8 cellular contexts compared by ENCODE assay signal in genomic region chr10:5089869-5090268, GRCh38. TPM values are rescaled to one million over a fixed set of nuclear protein-coding genes. Genes with fewer than 3 reads are reported as not detected.
DNase-seq lines count a peak whose midpoint lies in the region; ATAC-seq and TF ChIP-seq lines count a peak whose summit lies in the region.
"Had no signal": no experiment of that assay in that cellular context is flagged by ENCODE, and none has a peak within 500 bp of the region (broad histone marks: within the 10 kb centered on the region; RNA-seq: fewer than 3 reads in every experiment).

No MANE protein-coding gene starts in this region.

- H3K27me3 ChIP-seq in naive thymus-derived CD4-positive, alpha-beta T cell (ENCODE audit: control insufficient read depth in 2 of 2, insufficient read depth in 2 of 2, low read length in 2 of 2), result no peaks in the 10 kb centered on the region

- H3K9me3 ChIP-seq in naive thymus-derived CD4-positive, alpha-beta T cell (ENCODE audit: control insufficient read depth in 2 of 3, low read length in 3 of 3), result no peaks in the 10 kb centered on the region

- intact Hi-C loops in activated CD8-positive, alpha-beta T cell treated with anti-CD3 and anti-CD28 coated beads for 36 hours (cut with micrococcal nuclease), result no loop called here
- intact Hi-C loops in naive thymus-derived CD4-positive, alpha-beta T cell (cut with micrococcal nuclease), result loop anchor here (1.0 to 5.0 kb wide), 7 partner anchors 193 to 344 kb away; no protein-coding TSS in a partner anchor

- no peak overlapping the region for H3K27ac Mint-ChIP-seq in activated CD8-positive, alpha-beta T cell treated with anti-CD3 and anti-CD28 coated beads for 36 hours
- no peak overlapping the region for H3K27ac Mint-ChIP-seq in naive thymus-derived CD4-positive, alpha-beta T cell

- CTCF ChIA-PET in activated CD8-positive, alpha-beta T cell treated with anti-CD3 and anti-CD28 coated beads for 36 hours (lab: Charles Lee), result interaction anchor here (0.9 to 1.4 kb wide), 5 partner anchors 10 to 345 kb away, joined by 3 to 4 read pairs (median 4); no protein-coding TSS in a partner anchor
- CTCF ChIA-PET in naive thymus-derived CD4-positive, alpha-beta T cell (lab: Charles Lee), result interaction anchor here (0.9 kb wide), 1 partner anchor 294 kb away, joined by 3 read pairs; no protein-coding TSS in a partner anchor

- peaks cover 3% of the 10 kb centered on the region for H3K27me3 Mint-ChIP-seq in activated CD8-positive, alpha-beta T cell treated with anti-CD3 and anti-CD28 coated beads for 36 hours
- H3K27me3 Mint-ChIP-seq in naive thymus-derived CD4-positive, alpha-beta T cell, result peaks cover 11 to 32% (median 28%) of the 10 kb centered on the region in 5 donors

- H3K4me3 ChIP-seq in GM12875 (ENCODE audit: low read depth, low read length), result no peak overlapping the region
- H3K4me3 ChIP-seq in naive thymus-derived CD4-positive, alpha-beta T cell (ENCODE audit: low read length), result no peak overlapping the region

- no peaks in the 10 kb centered on the region for H3K4me1 ChIP-seq in naive thymus-derived CD4-positive, alpha-beta T cell (ENCODE audit: control insufficient read depth in 2 of 2, insufficient read depth in 2 of 2, low read length in 2 of 2)

- no peaks in the 10 kb centered on the region for H3K36me3 ChIP-seq in naive thymus-derived CD4-positive, alpha-beta T cell (ENCODE audit: control insufficient read depth in 2 of 3, insufficient read depth in 3 of 3, low read length in 3 of 3)

- H3K9me3 Mint-ChIP-seq in activated CD8-positive, alpha-beta T cell treated with anti-CD3 and anti-CD28 coated beads for 36 hours, result peaks cover 3% of the 10 kb centered on the region
- peaks cover 0 to 26% (median 10%) of the 10 kb centered on the region in 11 donors for H3K9me3 Mint-ChIP-seq in naive thymus-derived CD4-positive, alpha-beta T cell

- H3K36me3 Mint-ChIP-seq in activated CD8-positive, alpha-beta T cell treated with anti-CD3 and anti-CD28 coated beads for 36 hours (ENCODE audit: low read depth), result no peaks in the 10 kb centered on the region
- H3K36me3 Mint-ChIP-seq in naive thymus-derived CD4-positive, alpha-beta T cell, result peaks cover 0 to 19% (median 0%) of the 10 kb centered on the region in 5 donors

- no peak overlapping the region for H3K4me3 Mint-ChIP-seq in activated CD8-positive, alpha-beta T cell treated with anti-CD3 and anti-CD28 coated beads for 36 hours
- H3K4me3 Mint-ChIP-seq in naive thymus-derived CD4-positive, alpha-beta T cell, result no peak overlapping the region

- peaks cover 4% of the 10 kb centered on the region for H3K4me1 Mint-ChIP-seq in activated CD8-positive, alpha-beta T cell treated with anti-CD3 and anti-CD28 coated beads for 36 hours (ENCODE audit: low read depth)
- H3K4me1 Mint-ChIP-seq in naive thymus-derived CD4-positive, alpha-beta T cell, result peaks cover 0 to 9% (median 4%) of the 10 kb centered on the region in 7 donors

- peak; percentile 8 for DNase-seq in activated CD8-positive, alpha-beta T cell treated with anti-CD3 and anti-CD28 coated beads for 36 hours
- DNase-seq in naive thymus-derived CD4-positive, alpha-beta T cell, result peak in 5 of 9 donors; percentile 4 to 34 (median 7)
- DNase-seq in OCI-M2 (lab: John Stamatoyannopoulos, UW; ENCODE audit: unreplicated experiment) (no peak), HuH-7 (ENCODE audit: low spot score) (no peak), NCI-H2081 (lab: John Stamatoyannopoulos, UW) (no peak)
- DNase-seq: hypothalamus had no signal

- H3K27ac ChIP-seq in naive thymus-derived CD4-positive, alpha-beta T cell (ENCODE audit: low read depth, low read length), result no peak overlapping the region

- peak; percentile 64 for ATAC-seq in activated CD8-positive, alpha-beta T cell treated with anti-CD3 and anti-CD28 coated beads for 36 hours
- ATAC-seq in naive thymus-derived CD4-positive, alpha-beta T cell, result peak; percentile 59

- POLR2A ChIA-PET in activated CD8-positive, alpha-beta T cell treated with anti-CD3 and anti-CD28 coated beads for 36 hours (lab: Charles Lee), result no interaction called here
- POLR2A ChIA-PET in naive thymus-derived CD4-positive, alpha-beta T cell (lab: Charles Lee), result no interaction called here

- TF ChIP-seq CTCF in GM12875 (IDR thresholded peaks at IDR 0.05; ENCODE audit: borderline replicate concordance, insufficient read depth, low read depth, low read length), result peak; percentile 47
- peak; percentile 64 for TF ChIP-seq CTCF in LNCAP (IDR thresholded peaks at IDR 0.05)
- TF ChIP-seq CTCF in activated CD8-positive, alpha-beta T cell treated with anti-CD3 and anti-CD28 coated beads for 36 hours (IDR thresholded peaks at IDR 0.05), result peak; percentile 38

RNA-seq across cellular contexts. Expression of gene AKR1C3, which starts 4.3 kb away (rescaled TPM):
- total RNA-seq in activated CD8-positive, alpha-beta T cell treated with anti-CD3 and anti-CD28 coated beads for 36 hours, result under 1 TPM in 1 of 2 experiments, not detected in 1; 0.29 TPM
- 10 to 100 TPM in 1 of 5 experiments, 1 to 10 TPM in 4; 2.9 to 14.1 (median 5.8) TPM for total RNA-seq in naive thymus-derived CD4-positive, alpha-beta T cell
- 10 to 100 TPM; 13.9 to 22.8 TPM for polyA plus RNA-seq in naive thymus-derived CD4-positive, alpha-beta T cell

Comparison
In these comparisons a context has a peak if more than half of its experiments do, and no peak if none do; other contexts are left out.
1. DNase-seq: peak in activated CD8-positive, alpha-beta T cell treated with anti-CD3 and anti-CD28 coated beads for 36 hours (single experiment) and naive thymus-derived CD4-positive, alpha-beta T cell (5 of 9); none in OCI-M2 (single experiment), HuH-7 (single experiment) and NCI-H2081 (0 of 2).
2. Peak in every context shown above with its lines, with median percentiles within 50 percentile points of each other: CTCF ChIP-seq.